ENCODE assay signal across 9 cellular contexts in genomic region chr18:47595816-47596501, GRCh38.
A peak's percentile ranks its signal among the peaks of the same experiment; 100 is the strongest.
DNase-seq lines count a peak whose midpoint lies in the region; ATAC-seq, FAIRE-seq and TF ChIP-seq lines count a peak whose summit lies in the region.
"Had no signal": no experiment of that assay in that cellular context is flagged by ENCODE, and none has a peak within 500 bp of the region (broad histone marks: within the 10 kb centered on the region; RNA-seq: fewer than 3 reads in every experiment).

No MANE protein-coding gene starts in this region.

- H3K36me3 Mint-ChIP-seq in activated T-helper 2 cell treated with anti-CD3 and anti-CD28 coated beads, Interferon-gamma antibody, Interleukin-2, Interleukin-4, amounts not matched to agents 10 μg/mL and 5 μg/mL and 100 μg/mL, durations not matched to agents 14 hours and 24 hours and 36 hours (ENCODE audit: low read depth): no peaks in the 10 kb centered on the region

- H3K27ac Mint-ChIP-seq in activated T-helper 2 cell treated with anti-CD3 and anti-CD28 coated beads, Interferon-gamma antibody, Interleukin-2, Interleukin-4, amounts not matched to agents 10 μg/mL and 5 μg/mL and 100 μg/mL, durations not matched to agents 14 hours and 24 hours and 36 hours: no peak overlapping the region

- peaks cover 5% of the 10 kb centered on the region for H3K4me1 Mint-ChIP-seq in activated T-helper 2 cell treated with anti-CD3 and anti-CD28 coated beads, Interferon-gamma antibody, Interleukin-2, Interleukin-4, amounts not matched to agents 10 μg/mL and 5 μg/mL and 100 μg/mL, durations not matched to agents 14 hours and 24 hours and 36 hours (ENCODE audit: low read depth)

- POLR2A ChIA-PET in PC-9 (lab: Charles Lee; ENCODE audit: unreplicated experiment): no interaction called here

- no peak overlapping the region for H3K4me3 ChIP-seq in AG10803 (ENCODE audit: low read length)
- no peak overlapping the region for H3K4me3 ChIP-seq in PC-9
- H3K4me3 ChIP-seq in iPS DF 6.9 (ENCODE audit: low read length): no peak overlapping the region
- no peak overlapping the region for H3K4me3 ChIP-seq in esophagus squamous epithelium
- H3K4me3 ChIP-seq in prostate gland: no peak overlapping the region
- H3K4me3 ChIP-seq: SJSA1 had no signal

- H3K27me3 ChIP-seq in PC-9 (ENCODE audit: insufficient read depth, low read depth): peaks cover 41% of the 10 kb centered on the region
- no peaks in the 10 kb centered on the region for H3K27me3 ChIP-seq in iPS DF 6.9 (ENCODE audit: control insufficient read depth, insufficient read depth, low read length)
- H3K27me3 ChIP-seq in esophagus squamous epithelium: peaks cover 0 to 44% (median 0%) of the 10 kb centered on the region in 4 donors
- H3K27me3 ChIP-seq in prostate gland (replicated peaks; ENCODE audit: insufficient read depth): peaks cover 4% of the 10 kb centered on the region

- TF ChIP-seq POLR2A in esophagus squamous epithelium (IDR thresholded peaks at IDR 0.05) (no peak), prostate gland (IDR thresholded peaks at IDR 0.05) (no peak)

- no peak for DNase-seq in AG10803 (ENCODE audit: low read depth)
- DNase-seq in GM18507 (ENCODE audit: extremely low spot score, insufficient read length, low read depth): peak; percentile 17
- DNase-seq in PC-9: peak in 1 of 2 experiments; percentile 42
- peak; percentile 43 for DNase-seq in iPS DF 6.9 (ENCODE audit: low read depth, low spot score)
- no peak for DNase-seq in activated T-helper 2 cell treated with anti-CD3 and anti-CD28 coated beads, Interferon-gamma antibody, Interleukin-2, Interleukin-4, amounts not matched to agents 10 μg/mL and 5 μg/mL and 100 μg/mL, durations not matched to agents 14 hours and 24 hours and 36 hours (ENCODE audit: low spot score)
- no peak for DNase-seq in esophagus squamous epithelium (lab: John Stamatoyannopoulos, UW)
- no peak for DNase-seq in prostate gland (ENCODE audit: low spot score)

- CTCF ChIA-PET in PC-9 (lab: Charles Lee): no interaction called here

- no peaks in the 10 kb centered on the region for H3K9me2 ChIP-seq in PC-9 (ENCODE audit: insufficient read depth)

- H3K4me3 Mint-ChIP-seq in activated T-helper 2 cell treated with anti-CD3 and anti-CD28 coated beads, Interferon-gamma antibody, Interleukin-2, Interleukin-4, amounts not matched to agents 10 μg/mL and 5 μg/mL and 100 μg/mL, durations not matched to agents 14 hours and 24 hours and 36 hours (ENCODE audit: low read depth): no peak overlapping the region

- no peaks in the 10 kb centered on the region for H4K20me1 ChIP-seq in PC-9 (ENCODE audit: insufficient read depth)

- BruUV-seq in PC-9 (replicated peaks; lab: Mats Ljungman, UMichigan): no TSS peak

- H3K27ac ChIP-seq in PC-9: no peak overlapping the region
- no peak overlapping the region for H3K27ac ChIP-seq in iPS DF 6.9 (ENCODE audit: low read length)
- H3K27ac ChIP-seq in esophagus squamous epithelium: no peak overlapping the region
- H3K27ac ChIP-seq in prostate gland: no peak overlapping the region
- H3K27ac ChIP-seq: SJSA1 had no signal

- intact Hi-C loops in PC-9 (cut with micrococcal nuclease; ENCODE audit: unreplicated experiment) (no loop called here), esophagus squamous epithelium (cut with DNase I) (no loop called here), prostate gland (cut with DNase I) (no loop called here)
- intact Hi-C loops in activated T-helper 2 cell treated with anti-CD3 and anti-CD28 coated beads, Interferon-gamma antibody, Interleukin-2, Interleukin-4, amounts not matched to agents 10 μg/mL and 5 μg/mL and 100 μg/mL, durations not matched to agents 14 hours and 24 hours and 36 hours (cut with micrococcal nuclease): loop anchor here (5.0 kb wide), 1 partner anchor 151 kb away; no protein-coding TSS in a partner anchor

- H3K9me3 ChIP-seq in PC-9 (ENCODE audit: insufficient read depth, low read depth): no peaks in the 10 kb centered on the region
- H3K9me3 ChIP-seq in iPS DF 6.9 (ENCODE audit: control insufficient read depth, insufficient read depth, low read length): no peaks in the 10 kb centered on the region
- peaks cover 0 to 10% (median 0%) of the 10 kb centered on the region in 3 donors for H3K9me3 ChIP-seq in esophagus squamous epithelium
- no peaks in the 10 kb centered on the region for H3K9me3 ChIP-seq in prostate gland
- H3K9me3 ChIP-seq: SJSA1 had no signal

- H3K79me2 ChIP-seq in PC-9 (ENCODE audit: low read depth): no peaks in the 10 kb centered on the region

- no peaks in the 10 kb centered on the region for H3K9me3 Mint-ChIP-seq in activated T-helper 2 cell treated with anti-CD3 and anti-CD28 coated beads, Interferon-gamma antibody, Interleukin-2, Interleukin-4, amounts not matched to agents 10 μg/mL and 5 μg/mL and 100 μg/mL, durations not matched to agents 14 hours and 24 hours and 36 hours

- no peaks in the 10 kb centered on the region for H3F3A ChIP-seq in PC-9 (ENCODE audit: insufficient read depth, low read depth)

- no peak overlapping the region for H2AFZ ChIP-seq in PC-9

- no peaks in the 10 kb centered on the region for H3K36me3 ChIP-seq in PC-9 (ENCODE audit: low read depth)
- H3K36me3 ChIP-seq in iPS DF 6.9 (ENCODE audit: control insufficient read depth, insufficient read depth, low read length): no peaks in the 10 kb centered on the region
- no peaks in the 10 kb centered on the region for H3K36me3 ChIP-seq in esophagus squamous epithelium
- no peaks in the 10 kb centered on the region for H3K36me3 ChIP-seq in prostate gland
- H3K36me3 ChIP-seq: SJSA1 had no signal

- no peak overlapping the region for H3K4me2 ChIP-seq in PC-9

- no peak for FAIRE-seq in GM18507 (lab: Jason Lieb, UNC)

- no CpG with 5 or more reads among the region's 2 CpGs for WGBS in iPS DF 6.9 (ENCODE audit: insufficient coverage, insufficient read length)
- WGBS in esophagus squamous epithelium, 2 donors: 6 to 31% methylated on average over 2 of the region's 2 CpGs
- 17% methylated on average over 2 of the region's 2 CpGs for WGBS in prostate gland

- peak; percentile 22 for TF ChIP-seq CTCF in AG10803 (conservative IDR thresholded peaks at IDR 0.05; ENCODE audit: low read length)
- peak; percentile 26; the same call in 1 of the 2 replicates for TF ChIP-seq CTCF in PC-9 (conservative IDR thresholded peaks at IDR 0.05)
- peak in 1 of 6 experiments; percentile 17 for TF ChIP-seq CTCF in esophagus squamous epithelium (IDR thresholded peaks at IDR 0.05)
- TF ChIP-seq CTCF in prostate gland (IDR thresholded peaks at IDR 0.05): peak in 1 of 4 experiments; percentile 19

- H3K4me1 ChIP-seq in PC-9 (replicated peaks; ENCODE audit: insufficient read depth) (no peaks in the 10 kb centered on the region), iPS DF 6.9 (ENCODE audit: control insufficient read depth, insufficient read depth, low read length) (peaks cover 2% of the 10 kb centered on the region), esophagus squamous epithelium (no peaks in the 10 kb centered on the region), prostate gland (replicated peaks) (no peaks in the 10 kb centered on the region)
- H3K4me1 ChIP-seq: SJSA1 had no signal

- peaks cover 20% of the 10 kb centered on the region for H3K27me3 Mint-ChIP-seq in activated T-helper 2 cell treated with anti-CD3 and anti-CD28 coated beads, Interferon-gamma antibody, Interleukin-2, Interleukin-4, amounts not matched to agents 10 μg/mL and 5 μg/mL and 100 μg/mL, durations not matched to agents 14 hours and 24 hours and 36 hours (ENCODE audit: low read depth)

- no peak for ATAC-seq in GM18909 (IDR thresholded peaks at IDR 0.05; ENCODE audit: poor library complexity, unreplicated experiment)

Comparison
In these comparisons a context has a peak if more than half of its experiments do, and no peak if none do; other contexts are left out.
1. DNase-seq: peak in GM18507 (single experiment) and iPS DF 6.9 (single experiment); none in AG10803 (single experiment), activated T-helper 2 cell treated with anti-CD3 and anti-CD28 coated beads, Interferon-gamma antibody, Interleukin-2, Interleukin-4, amounts not matched to agents 10 μg/mL and 5 μg/mL and 100 μg/mL, durations not matched to agents 14 hours and 24 hours and 36 hours (single experiment), esophagus squamous epithelium (single experiment) and prostate gland (single experiment).